Comparison of ENCODE assay signal across 24 cellular contexts in genomic region chr6:33688451-33689147, GRCh38. TPM values are rescaled to one million over a fixed set of nuclear protein-coding genes. Genes with fewer than 3 reads are reported as not detected.
DNase-seq lines count a peak whose midpoint lies in the region; ATAC-seq, FAIRE-seq and TF ChIP-seq lines count a peak whose summit lies in the region.
"Had no signal": no experiment of that assay in that cellular context is flagged by ENCODE, and none has a peak within 500 bp of the region (broad histone marks: within the 10 kb centered on the region; RNA-seq: fewer than 3 reads in every experiment).

No MANE protein-coding gene starts in this region.

- H3K4me3 ChIP-seq in RWPE2 (ENCODE audit: severe bottlenecking) (no peak overlapping the region), kidney (ENCODE audit: low read length in 2 of 2) (no peak overlapping the region), MG63 (no peak overlapping the region)
- H3K4me3 ChIP-seq: BLaER1 treated with 17β-estradiol and CSF1 and Interleukin-3, amounts not matched to agents 10 nM and 100 nM; GM12878; PC-9 had no signal

- no peaks in the 10 kb centered on the region for H3K9me3 Mint-ChIP-seq in stimulated activated effector memory CD8-positive, alpha-beta T cell treated with anti-CD3 and anti-CD28 coated beads, Interleukin-12 subunit alpha, Interleukin-12 subunit beta, amount 100 ng/mL, for 72 hours
- H3K9me3 Mint-ChIP-seq: CD4-positive, alpha-beta T cell had no signal

- no peak for FAIRE-seq in kidney (lab: Jason Lieb, UNC)
- FAIRE-seq: A204.1, G401.6, GM12878, H1 had no signal

- H3K36me3 ChIP-seq in RWPE2 (ENCODE audit: low read depth) (peaks cover 91% of the 10 kb centered on the region), kidney (ENCODE audit: control insufficient read depth in 1 of 2, insufficient read depth in 2 of 2, low read length in 2 of 2) (peaks cover 0 to 2% of the 10 kb centered on the region in 2 donors), MG63 (peaks cover 7% of the 10 kb centered on the region)

- H3K27me3 ChIP-seq in RWPE2 (ENCODE audit: insufficient read depth, poor library complexity, severe bottlenecking) (no peaks in the 10 kb centered on the region), MG63 (no peaks in the 10 kb centered on the region)
- H3K27me3 ChIP-seq: BLaER1 treated with 17β-estradiol and CSF1 and Interleukin-3, amounts not matched to agents 10 nM and 100 nM had no signal

- H3K4me1 Mint-ChIP-seq in stimulated activated effector memory CD8-positive, alpha-beta T cell treated with anti-CD3 and anti-CD28 coated beads, Interleukin-12 subunit alpha, Interleukin-12 subunit beta, amount 100 ng/mL, for 72 hours = peaks cover 50% of the 10 kb centered on the region

- H3K4me3 Mint-ChIP-seq in stimulated activated effector memory CD8-positive, alpha-beta T cell treated with anti-CD3 and anti-CD28 coated beads, Interleukin-12 subunit alpha, Interleukin-12 subunit beta, amount 100 ng/mL, for 72 hours = no peak overlapping the region
- H3K4me3 Mint-ChIP-seq: CD4-positive, alpha-beta T cell had no signal

- H3K9me3 ChIP-seq in RWPE2 (ENCODE audit: severe bottlenecking) = no peaks in the 10 kb centered on the region
- no peaks in the 10 kb centered on the region for H3K9me3 ChIP-seq in kidney (ENCODE audit: control insufficient read depth in 1 of 2, low read length in 2 of 2)
- no peaks in the 10 kb centered on the region for H3K9me3 ChIP-seq in MG63
- H3K9me3 ChIP-seq: BLaER1 treated with 17β-estradiol and CSF1 and Interleukin-3, amounts not matched to agents 10 nM and 100 nM had no signal

- H3K27ac ChIP-seq in RWPE2 (ENCODE audit: poor library complexity, severe bottlenecking) (no peak overlapping the region), kidney (ENCODE audit: low read depth in 2 of 2, low read length in 2 of 2) (no peak overlapping the region)
- H3K27ac ChIP-seq: BLaER1 treated with 17β-estradiol and CSF1 and Interleukin-3, amounts not matched to agents 10 nM and 100 nM; HL-60; PC-9 had no signal

- H3K36me3 Mint-ChIP-seq in stimulated activated effector memory CD8-positive, alpha-beta T cell treated with anti-CD3 and anti-CD28 coated beads, Interleukin-12 subunit alpha, Interleukin-12 subunit beta, amount 100 ng/mL, for 72 hours = peaks cover 87% of the 10 kb centered on the region

- peak overlapping the region; percentile 60 for H3K27ac Mint-ChIP-seq in stimulated activated effector memory CD8-positive, alpha-beta T cell treated with anti-CD3 and anti-CD28 coated beads, Interleukin-12 subunit alpha, Interleukin-12 subunit beta, amount 100 ng/mL, for 72 hours

- ATAC-seq in Right ventricle myocardium inferior (no peak), left ventricle myocardium superior (no peak), RWPE2 (ENCODE audit: low read depth) (no peak)
- ATAC-seq in stimulated activated effector memory CD8-positive, alpha-beta T cell treated with anti-CD3 and anti-CD28 coated beads, Interleukin-12 subunit alpha, Interleukin-12 subunit beta, amount 100 ng/mL, for 72 hours = no peak
- ATAC-seq: GM12878 had no signal

- DNase-seq in Right ventricle myocardium inferior (ENCODE audit: missing footprints) (peak; percentile 11), left ventricle myocardium superior (no peak), RWPE2 (ENCODE audit: low spot score) (peak; percentile 49), kidney (peak; percentile 59), NCI-H774 (lab: John Stamatoyannopoulos, UW) (no peak), MG63 (no peak)
- no peak for DNase-seq in stimulated activated effector memory CD8-positive, alpha-beta T cell treated with anti-CD3 and anti-CD28 coated beads, Interleukin-12 subunit alpha, Interleukin-12 subunit beta, amount 100 ng/mL, for 72 hours (ENCODE audit: low spot score in 2 of 2)
- no peak for DNase-seq in stimulated activated CD4-positive, alpha-beta T cell treated with anti-CD3 and anti-CD28 coated beads, Interleukin-12 subunit alpha, Interleukin-12 subunit beta, amount 100 ng/mL, for 4 hours
- DNase-seq: CD4-positive, alpha-beta T cell; COR-L47; HCEC 1CT; NCI-H1105 treated with DMSO at 0.1 percent for 48 hours; NCI-H146; NCI-H2029; NCI-H446 treated with DMSO at 0.1 percent for 48 hours; NCI-H526; PC-9; SIG-M5 had no signal

- TF ChIP-seq CTCF in RWPE2 (IDR thresholded peaks at IDR 0.05; ENCODE audit: poor library complexity, severe bottlenecking) (no peak), kidney (IDR thresholded peaks at IDR 0.05; ENCODE audit: borderline replicate concordance, extremely low read depth, insufficient read depth) (no peak)

- H3K4me1 ChIP-seq in RWPE2 (ENCODE audit: insufficient read depth, poor library complexity, severe bottlenecking) = peaks cover 7% of the 10 kb centered on the region
- H3K4me1 ChIP-seq in kidney (ENCODE audit: control insufficient read depth in 1 of 2, insufficient read depth in 1 of 2, low read depth in 1 of 2, low read length in 2 of 2) = peaks cover 0 to 7% of the 10 kb centered on the region in 2 donors

- intact Hi-C loops in Right ventricle myocardium inferior (cut with DNase I) = no loop called here
- intact Hi-C loops in left ventricle myocardium superior (cut with micrococcal nuclease) = no loop called here
- intact Hi-C loops in kidney (cut with DNase I) = no loop called here

- no peak overlapping the region for H3K9ac ChIP-seq in kidney (ENCODE audit: low read length in 2 of 2)
- H3K9ac ChIP-seq: BLaER1 treated with 17β-estradiol and CSF1 and Interleukin-3, amounts not matched to agents 10 nM and 100 nM had no signal

RNA-seq across cellular contexts. Expression of gene UQCC2, which starts 22.9 kb away (rescaled TPM):
- total RNA-seq in Right ventricle myocardium inferior (215 TPM), left ventricle myocardium superior (190 TPM), kidney (39.6 TPM)
- polyA plus RNA-seq in kidney (ENCODE audit: insufficient read depth, low read depth, low replicate concordance) = 189 TPM
- total RNA-seq in MG63 (2014; rRNA removed; shearing (Covaris generic); ENCODE audit: low replicate concordance) = 10.8 and 36.4 TPM in 2 replicates

RNA-seq across cellular contexts. Expression of gene IP6K3, which starts 58.1 kb away (rescaled TPM):
- 47.6 TPM for total RNA-seq in Right ventricle myocardium inferior
- 47.5 TPM for total RNA-seq in left ventricle myocardium superior
- 0.47 TPM for total RNA-seq in kidney
- 4.0 TPM for polyA plus RNA-seq in kidney (ENCODE audit: insufficient read depth, low read depth, low replicate concordance)
- total RNA-seq in MG63 (2014; rRNA removed; shearing (Covaris generic); ENCODE audit: low replicate concordance) = not detected in 2 replicates
- total RNA-seq: CD4-positive, alpha-beta T cell; GM12878; PC-9 had no signal

Comparison
In these comparisons a context has a peak if more than half of its experiments do, and no peak if none do; other contexts are left out.
1. DNase-seq: peak in Right ventricle myocardium inferior (single experiment), RWPE2 (single experiment) and kidney (single experiment); none in left ventricle myocardium superior (single experiment), stimulated activated effector memory CD8-positive, alpha-beta T cell treated with anti-CD3 and anti-CD28 coated beads, Interleukin-12 subunit alpha, Interleukin-12 subunit beta, amount 100 ng/mL, for 72 hours (0 of 2), NCI-H774 (single experiment), MG63 (single experiment) and stimulated activated CD4-positive, alpha-beta T cell treated with anti-CD3 and anti-CD28 coated beads, Interleukin-12 subunit alpha, Interleukin-12 subunit beta, amount 100 ng/mL, for 4 hours (single experiment).
2. RNA of gene IP6K3, which starts 58.1 kb away (total RNA-seq): 47.6 TPM in Right ventricle myocardium inferior (single experiment) and 47.5 TPM in left ventricle myocardium superior (single experiment); 0.47 TPM in kidney (single experiment) and not detected in MG63; every median in the first group is over 10 times any median in the second.